ENCODE assay signal across 3 cellular contexts in genomic region chr6:168508903-168509302, GRCh38.
"Had no signal": no experiment of that assay in that cellular context is flagged by ENCODE, and none has a peak within 500 bp of the region (broad histone marks: within the 10 kb centered on the region; RNA-seq: fewer than 3 reads in every experiment).

No MANE protein-coding gene starts in this region.

- DNase-seq: GDM1, GF-D8 had no signal

- H3K4me3 ChIP-seq: GM12878 had no signal
